1 cellular context compared by ENCODE assay signal in the genomic region with DNA sequence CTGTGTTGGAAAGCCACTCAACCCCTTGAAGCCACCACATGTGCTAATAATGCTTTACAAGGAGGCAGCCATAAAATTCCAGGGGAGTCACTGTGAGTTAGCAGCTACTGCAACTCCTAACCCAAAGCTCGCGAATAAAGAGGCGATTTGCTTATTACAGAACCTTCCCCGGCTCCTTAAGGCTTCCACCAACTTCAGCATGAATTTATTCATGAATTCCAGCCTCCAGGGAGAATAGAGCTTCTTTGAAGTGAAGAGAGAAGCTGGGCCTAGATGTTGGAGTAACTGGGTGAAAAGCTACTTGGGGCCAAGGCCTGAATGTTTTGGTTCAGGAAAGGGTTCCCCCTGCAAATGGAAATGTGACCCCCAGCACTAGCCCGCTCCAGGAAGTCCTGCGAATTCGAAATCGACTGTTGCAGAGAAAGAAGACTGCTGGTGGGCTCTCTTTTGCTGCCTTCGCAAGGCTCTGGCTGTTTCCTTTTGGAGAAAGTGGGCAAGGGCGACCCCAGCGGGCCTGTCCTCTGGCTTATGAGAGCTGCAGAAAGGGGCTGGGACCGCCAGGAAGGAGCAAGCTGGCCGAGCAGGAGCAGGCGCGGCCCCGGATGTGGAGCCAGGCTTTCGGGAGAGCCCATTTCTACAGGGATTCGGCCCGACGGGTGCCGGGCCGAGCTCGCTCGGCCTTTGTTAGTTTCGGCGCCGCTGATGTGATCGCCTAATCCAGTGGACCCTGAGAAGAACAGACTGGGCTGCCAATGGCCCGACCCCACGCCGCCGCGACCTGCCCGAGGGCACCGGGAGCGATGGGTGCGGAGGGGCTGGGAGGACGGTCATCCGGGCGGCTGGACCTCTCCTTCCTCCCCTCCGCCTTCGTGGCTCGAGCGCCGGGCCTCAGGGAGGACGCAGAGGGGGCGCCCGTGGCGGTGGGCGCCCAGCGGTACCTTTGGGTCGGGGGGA.
TF ChIP-seq lines count a peak whose summit lies in the region.

No MANE protein-coding gene starts in this region.

TF ChIP-seq in SK-N-SH treated with all-trans-retinoic acid at 6 μM for 48 hours, 23 proteins besides CTCF, POLR2A, EP300 and RAD21:
- TF ChIP-seq ZFP3 (CRISPR knock-in tag; IDR thresholded peaks at IDR 0.05): no peak
- TF ChIP-seq, protein P1, sequence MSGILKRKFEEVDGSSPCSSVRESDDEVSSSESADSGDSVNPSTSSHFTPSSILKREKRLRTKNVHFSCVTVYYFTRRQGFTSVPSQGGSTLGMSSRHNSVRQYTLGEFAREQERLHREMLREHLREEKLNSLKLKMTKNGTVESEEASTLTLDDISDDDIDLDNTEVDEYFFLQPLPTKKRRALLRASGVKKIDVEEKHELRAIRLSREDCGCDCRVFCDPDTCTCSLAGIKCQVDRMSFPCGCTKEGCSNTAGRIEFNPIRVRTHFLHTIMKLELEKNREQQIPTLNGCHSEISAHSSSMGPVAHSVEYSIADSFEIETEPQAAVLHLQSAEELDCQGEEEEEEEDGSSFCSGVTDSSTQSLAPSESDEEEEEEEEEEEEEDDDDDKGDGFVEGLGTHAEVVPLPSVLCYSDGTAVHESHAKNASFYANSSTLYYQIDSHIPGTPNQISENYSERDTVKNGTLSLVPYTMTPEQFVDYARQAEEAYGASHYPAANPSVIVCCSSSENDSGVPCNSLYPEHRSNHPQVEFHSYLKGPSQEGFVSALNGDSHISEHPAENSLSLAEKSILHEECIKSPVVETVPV (CRISPR knock-in tag; IDR thresholded peaks at IDR 0.05): no peak
- no peak for TF ChIP-seq TOX (CRISPR knock-in tag; IDR thresholded peaks at IDR 0.05; ENCODE audit: borderline replicate concordance)
- no peak for TF ChIP-seq ZC3H10 (CRISPR knock-in tag; IDR thresholded peaks at IDR 0.05)
- no peak for TF ChIP-seq ISL1 (CRISPR knock-in tag; IDR thresholded peaks at IDR 0.05)
- TF ChIP-seq GLIS3 (CRISPR knock-in tag; IDR thresholded peaks at IDR 0.05): no peak
- no peak for TF ChIP-seq ZNF565 (CRISPR knock-in tag; conservative IDR thresholded peaks at IDR 0.05; ENCODE audit: low read depth)
- TF ChIP-seq, protein P2, sequence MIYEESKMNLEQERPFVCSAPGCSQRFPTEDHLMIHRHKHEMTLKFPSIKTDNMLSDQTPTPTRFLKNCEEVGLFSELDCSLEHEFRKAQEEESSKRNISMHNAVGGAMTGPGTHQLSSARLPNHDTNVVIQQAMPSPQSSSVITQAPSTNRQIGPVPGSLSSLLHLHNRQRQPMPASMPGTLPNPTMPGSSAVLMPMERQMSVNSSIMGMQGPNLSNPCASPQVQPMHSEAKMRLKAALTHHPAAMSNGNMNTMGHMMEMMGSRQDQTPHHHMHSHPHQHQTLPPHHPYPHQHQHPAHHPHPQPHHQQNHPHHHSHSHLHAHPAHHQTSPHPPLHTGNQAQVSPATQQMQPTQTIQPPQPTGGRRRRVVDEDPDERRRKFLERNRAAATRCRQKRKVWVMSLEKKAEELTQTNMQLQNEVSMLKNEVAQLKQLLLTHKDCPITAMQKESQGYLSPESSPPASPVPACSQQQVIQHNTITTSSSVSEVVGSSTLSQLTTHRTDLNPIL (CRISPR knock-in tag; IDR thresholded peaks at IDR 0.05; ENCODE audit: low read depth): no peak
- no peak for TF ChIP-seq ZNF70 (CRISPR knock-in tag; IDR thresholded peaks at IDR 0.05)
- TF ChIP-seq TCF4 (CRISPR knock-in tag; IDR thresholded peaks at IDR 0.05; ENCODE audit: borderline replicate concordance): no peak
- no peak for TF ChIP-seq ZFP30 (CRISPR knock-in tag; IDR thresholded peaks at IDR 0.05)
- TF ChIP-seq RARB (CRISPR knock-in tag; IDR thresholded peaks at IDR 0.05): no peak
- TF ChIP-seq, protein P3, sequence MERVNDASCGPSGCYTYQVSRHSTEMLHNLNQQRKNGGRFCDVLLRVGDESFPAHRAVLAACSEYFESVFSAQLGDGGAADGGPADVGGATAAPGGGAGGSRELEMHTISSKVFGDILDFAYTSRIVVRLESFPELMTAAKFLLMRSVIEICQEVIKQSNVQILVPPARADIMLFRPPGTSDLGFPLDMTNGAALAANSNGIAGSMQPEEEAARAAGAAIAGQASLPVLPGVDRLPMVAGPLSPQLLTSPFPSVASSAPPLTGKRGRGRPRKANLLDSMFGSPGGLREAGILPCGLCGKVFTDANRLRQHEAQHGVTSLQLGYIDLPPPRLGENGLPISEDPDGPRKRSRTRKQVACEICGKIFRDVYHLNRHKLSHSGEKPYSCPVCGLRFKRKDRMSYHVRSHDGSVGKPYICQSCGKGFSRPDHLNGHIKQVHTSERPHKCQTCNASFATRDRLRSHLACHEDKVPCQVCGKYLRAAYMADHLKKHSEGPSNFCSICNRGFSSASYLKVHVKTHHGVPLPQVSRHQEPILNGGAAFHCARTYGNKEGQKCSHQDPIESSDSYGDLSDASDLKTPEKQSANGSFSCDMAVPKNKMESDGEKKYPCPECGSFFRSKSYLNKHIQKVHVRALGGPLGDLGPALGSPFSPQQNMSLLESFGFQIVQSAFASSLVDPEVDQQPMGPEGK (CRISPR knock-in tag; IDR thresholded peaks at IDR 0.05; ENCODE audit: borderline replicate concordance): no peak
- TF ChIP-seq BACH2 (CRISPR knock-in tag; IDR thresholded peaks at IDR 0.05; ENCODE audit: borderline replicate concordance): no peak
- TF ChIP-seq OSR1 (CRISPR knock-in tag; IDR thresholded peaks at IDR 0.05): no peak
- no peak for TF ChIP-seq SNAI2 (CRISPR knock-in tag; IDR thresholded peaks at IDR 0.05)
- TF ChIP-seq ZNF8 (CRISPR knock-in tag; IDR thresholded peaks at IDR 0.05): no peak
- TF ChIP-seq, protein P4, sequence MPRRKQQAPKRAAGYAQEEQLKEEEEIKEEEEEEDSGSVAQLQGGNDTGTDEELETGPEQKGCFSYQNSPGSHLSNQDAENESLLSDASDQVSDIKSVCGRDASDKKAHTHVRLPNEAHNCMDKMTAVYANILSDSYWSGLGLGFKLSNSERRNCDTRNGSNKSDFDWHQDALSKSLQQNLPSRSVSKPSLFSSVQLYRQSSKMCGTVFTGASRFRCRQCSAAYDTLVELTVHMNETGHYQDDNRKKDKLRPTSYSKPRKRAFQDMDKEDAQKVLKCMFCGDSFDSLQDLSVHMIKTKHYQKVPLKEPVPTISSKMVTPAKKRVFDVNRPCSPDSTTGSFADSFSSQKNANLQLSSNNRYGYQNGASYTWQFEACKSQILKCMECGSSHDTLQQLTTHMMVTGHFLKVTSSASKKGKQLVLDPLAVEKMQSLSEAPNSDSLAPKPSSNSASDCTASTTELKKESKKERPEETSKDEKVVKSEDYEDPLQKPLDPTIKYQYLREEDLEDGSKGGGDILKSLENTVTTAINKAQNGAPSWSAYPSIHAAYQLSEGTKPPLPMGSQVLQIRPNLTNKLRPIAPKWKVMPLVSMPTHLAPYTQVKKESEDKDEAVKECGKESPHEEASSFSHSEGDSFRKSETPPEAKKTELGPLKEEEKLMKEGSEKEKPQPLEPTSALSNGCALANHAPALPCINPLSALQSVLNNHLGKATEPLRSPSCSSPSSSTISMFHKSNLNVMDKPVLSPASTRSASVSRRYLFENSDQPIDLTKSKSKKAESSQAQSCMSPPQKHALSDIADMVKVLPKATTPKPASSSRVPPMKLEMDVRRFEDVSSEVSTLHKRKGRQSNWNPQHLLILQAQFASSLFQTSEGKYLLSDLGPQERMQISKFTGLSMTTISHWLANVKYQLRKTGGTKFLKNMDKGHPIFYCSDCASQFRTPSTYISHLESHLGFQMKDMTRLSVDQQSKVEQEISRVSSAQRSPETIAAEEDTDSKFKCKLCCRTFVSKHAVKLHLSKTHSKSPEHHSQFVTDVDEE (CRISPR knock-in tag; IDR thresholded peaks at IDR 0.05): no peak
